In genomic region chr2:207330912-207331311, GRCh38 we compare ENCODE assay signal across 8 cellular contexts.
A peak's percentile ranks its signal among the peaks of the same experiment; 100 is the strongest.
DNase-seq lines count a peak whose midpoint lies in the region; ATAC-seq, FAIRE-seq and TF ChIP-seq lines count a peak whose summit lies in the region.

No MANE protein-coding gene starts in this region.

- CTCF ChIA-PET in CD8-positive, alpha-beta T cell (lab: Charles Lee) = no interaction called here

- intact Hi-C loops in activated T-helper 2 cell treated with anti-CD3 and anti-CD28 coated beads, Interferon-gamma antibody, Interleukin-2, Interleukin-4, amounts not matched to agents 10 μg/mL and 5 μg/mL and 100 μg/mL, durations not matched to agents 14 hours and 24 hours and 36 hours (cut with micrococcal nuclease) = loop anchor here (1.0 to 10.0 kb wide), 6 partner anchors 14 to 346 kb away; partner anchors contain the start of gene METTL21A
- intact Hi-C loops in CD8-positive, alpha-beta T cell (cut with DNase I, micrococcal nuclease) = no loop called here

- H3K9me3 Mint-ChIP-seq in activated T-helper 2 cell treated with anti-CD3 and anti-CD28 coated beads, Interferon-gamma antibody, Interleukin-2, Interleukin-4, amounts not matched to agents 10 μg/mL and 5 μg/mL and 100 μg/mL, durations not matched to agents 14 hours and 24 hours and 36 hours = no peaks in the 10 kb centered on the region
- H3K9me3 Mint-ChIP-seq in CD8-positive, alpha-beta T cell = no peaks in the 10 kb centered on the region

- ATAC-seq in GM21529 (IDR thresholded peaks at IDR 0.05; ENCODE audit: unreplicated experiment) = peak; percentile 57
- ATAC-seq in CD8-positive, alpha-beta T cell = no peak

- FAIRE-seq in GM12892 (lab: Jason Lieb, UNC) (peak; percentile 97), HTR-8/SVneo (lab: Jason Lieb, UNC) (peak; percentile 42)

- H3K27me3 ChIP-seq in CD8-positive, alpha-beta T cell (ENCODE audit: insufficient read depth, low read length) = no peaks in the 10 kb centered on the region

- H3K27ac ChIP-seq in mesodermal cell (ENCODE audit: low read depth, low read length, severe bottlenecking) = peak overlapping the region; percentile 65
- H3K27ac ChIP-seq in CD8-positive, alpha-beta T cell (ENCODE audit: low read depth, low read length) = no peak overlapping the region

- H3K36me3 ChIP-seq in mesodermal cell (ENCODE audit: control insufficient read depth, insufficient read depth, low read length) = no peaks in the 10 kb centered on the region
- no peaks in the 10 kb centered on the region for H3K36me3 ChIP-seq in CD8-positive, alpha-beta T cell (ENCODE audit: insufficient read depth, low read length)

- 95 to 100% methylated on average over 6 to 7 of the region's 7 CpGs for WGBS in mesodermal cell (ENCODE audit: insufficient coverage in 2 of 2), 2 experiments

- H3K36me3 Mint-ChIP-seq in activated T-helper 2 cell treated with anti-CD3 and anti-CD28 coated beads, Interferon-gamma antibody, Interleukin-2, Interleukin-4, amounts not matched to agents 10 μg/mL and 5 μg/mL and 100 μg/mL, durations not matched to agents 14 hours and 24 hours and 36 hours (ENCODE audit: low read depth) = no peaks in the 10 kb centered on the region
- no peaks in the 10 kb centered on the region for H3K36me3 Mint-ChIP-seq in CD8-positive, alpha-beta T cell

- POLR2A ChIA-PET in CD8-positive, alpha-beta T cell (lab: Charles Lee) = no interaction called here

- peaks cover 78% of the 10 kb centered on the region for H3K4me1 Mint-ChIP-seq in activated T-helper 2 cell treated with anti-CD3 and anti-CD28 coated beads, Interferon-gamma antibody, Interleukin-2, Interleukin-4, amounts not matched to agents 10 μg/mL and 5 μg/mL and 100 μg/mL, durations not matched to agents 14 hours and 24 hours and 36 hours (ENCODE audit: low read depth)
- peaks cover 3% of the 10 kb centered on the region for H3K4me1 Mint-ChIP-seq in CD8-positive, alpha-beta T cell (ENCODE audit: low read depth)

- no peaks in the 10 kb centered on the region for H3K9me3 ChIP-seq in mesodermal cell (ENCODE audit: control insufficient read depth, low read length)
- H3K9me3 ChIP-seq in CD8-positive, alpha-beta T cell (ENCODE audit: low read length) = no peaks in the 10 kb centered on the region

- peaks cover 62% of the 10 kb centered on the region for H3K4me1 ChIP-seq in mesodermal cell (ENCODE audit: control insufficient read depth, insufficient read depth, low read length, poor library complexity, severe bottlenecking)
- no peaks in the 10 kb centered on the region for H3K4me1 ChIP-seq in CD8-positive, alpha-beta T cell (ENCODE audit: insufficient read depth, low read length)

- H3K27me3 Mint-ChIP-seq in activated T-helper 2 cell treated with anti-CD3 and anti-CD28 coated beads, Interferon-gamma antibody, Interleukin-2, Interleukin-4, amounts not matched to agents 10 μg/mL and 5 μg/mL and 100 μg/mL, durations not matched to agents 14 hours and 24 hours and 36 hours (ENCODE audit: low read depth) = no peaks in the 10 kb centered on the region
- H3K27me3 Mint-ChIP-seq in CD8-positive, alpha-beta T cell (ENCODE audit: low read depth) = no peaks in the 10 kb centered on the region

- no peak for TF ChIP-seq CTCF in CD8-positive, alpha-beta T cell (IDR thresholded peaks at IDR 0.05)

- peak overlapping the region; percentile 57 for H3K4me3 Mint-ChIP-seq in activated T-helper 2 cell treated with anti-CD3 and anti-CD28 coated beads, Interferon-gamma antibody, Interleukin-2, Interleukin-4, amounts not matched to agents 10 μg/mL and 5 μg/mL and 100 μg/mL, durations not matched to agents 14 hours and 24 hours and 36 hours (ENCODE audit: low read depth)
- H3K4me3 Mint-ChIP-seq in CD8-positive, alpha-beta T cell = no peak overlapping the region

- no peak for DNase-seq in GM12892 (ENCODE audit: insufficient read length)
- no peak for DNase-seq in HTR-8/SVneo (ENCODE audit: insufficient read length, low spot score)
- DNase-seq in activated T-helper 2 cell treated with anti-CD3 and anti-CD28 coated beads, Interferon-gamma antibody, Interleukin-2, Interleukin-4, amounts not matched to agents 10 μg/mL and 5 μg/mL and 100 μg/mL, durations not matched to agents 14 hours and 24 hours and 36 hours (ENCODE audit: low spot score) = peak; percentile 54
- no peak for DNase-seq in CD8-positive, alpha-beta T cell
- DNase-seq in NCI-H524 (lab: John Stamatoyannopoulos, UW) = no peak
- DNase-seq in mesenteric fat pad (ENCODE audit: low spot score) = no peak

- H3K4me3 ChIP-seq in mesodermal cell (ENCODE audit: extremely low read depth, insufficient read depth, low read length, poor library complexity, severe bottlenecking) = no peak overlapping the region
- no peak overlapping the region for H3K4me3 ChIP-seq in CD8-positive, alpha-beta T cell (ENCODE audit: low read depth, low read length)

- TF ChIP-seq POLR2A in GM12892 (IDR thresholded peaks at IDR 0.05; ENCODE audit: low read depth, low read length) = peak; percentile 69

- H3K27ac Mint-ChIP-seq in activated T-helper 2 cell treated with anti-CD3 and anti-CD28 coated beads, Interferon-gamma antibody, Interleukin-2, Interleukin-4, amounts not matched to agents 10 μg/mL and 5 μg/mL and 100 μg/mL, durations not matched to agents 14 hours and 24 hours and 36 hours = peak overlapping the region; percentile 93
- no peak overlapping the region for H3K27ac Mint-ChIP-seq in CD8-positive, alpha-beta T cell
